In genomic region chr1:215119719-215120118, GRCh38 we compare ENCODE assay signal across 19 cellular contexts. TPM values are rescaled to one million over a fixed set of nuclear protein-coding genes. Genes with fewer than 3 reads are reported as not detected.
A peak's percentile ranks its signal among the peaks of the same experiment; 100 is the strongest.
DNase-seq lines count a peak whose midpoint lies in the region; ATAC-seq and TF ChIP-seq lines count a peak whose summit lies in the region.
"Had no signal": no experiment of that assay in that cellular context is flagged by ENCODE, and none has a peak within 500 bp of the region (broad histone marks: within the 10 kb centered on the region; RNA-seq: fewer than 3 reads in every experiment).

No MANE protein-coding gene starts in this region.

- ATAC-seq in GM18870 (IDR thresholded peaks at IDR 0.05; ENCODE audit: unreplicated experiment): no peak

- peaks cover 7% of the 10 kb centered on the region for H3K27me3 Mint-ChIP-seq in Caco-2 (ENCODE audit: insufficient read depth, unreplicated experiment)

- no peaks in the 10 kb centered on the region for H3K9me3 ChIP-seq in breast epithelium
- H3K9me3 ChIP-seq in Caco-2: no peaks in the 10 kb centered on the region
- H3K9me3 ChIP-seq: SJCRH30 had no signal

- DNase-seq in GM04504 (ENCODE audit: low read depth): peak; percentile 42
- DNase-seq in breast epithelium (ENCODE audit: low spot score in 2 of 2): no peak
- peak; percentile 77 for DNase-seq in fibroblast of villous mesenchyme (ENCODE audit: low read depth)
- DNase-seq in stromal cell of bone marrow (ENCODE audit: low read depth): peak; percentile 42
- no peak for DNase-seq in T-helper 1 cell
- DNase-seq in activated CD8-positive, alpha-beta memory T cell treated with anti-CD3 and anti-CD28 coated beads for 24 hours: no peak
- DNase-seq in Caco-2: no peak
- DNase-seq: C1 segment of cervical spinal cord; DMS153; EL; H9; NCI-H1048; NCI-H146; NCI-H2227 treated with DMSO at 0.1 percent for 48 hours; NK-92 treated with Interleukin-12 subunit alpha and Interleukin-12 subunit beta, amount 100 ng/mL, for 24 hours; SJCRH30 had no signal

- no peaks in the 10 kb centered on the region for H3K36me3 Mint-ChIP-seq in Caco-2 (ENCODE audit: insufficient read depth, unreplicated experiment)

- CTCF ChIA-PET in Caco-2 (lab: Charles Lee): no interaction called here

- peak overlapping the region; percentile 46 to 50 for H3K27ac ChIP-seq in breast epithelium
- H3K27ac ChIP-seq: RWPE1, SJCRH30 had no signal

- BruUV-seq in Caco-2 (replicated peaks; lab: Mats Ljungman, UMichigan): no TSS peak

- H3K27ac Mint-ChIP-seq in Caco-2 (ENCODE audit: unreplicated experiment): no peak overlapping the region
- H3K27ac Mint-ChIP-seq: H9 had no signal

- H3K36me3 ChIP-seq in breast epithelium (no peaks in the 10 kb centered on the region), Caco-2 (ENCODE audit: control insufficient read depth, insufficient read depth, low read length) (no peaks in the 10 kb centered on the region)
- H3K36me3 ChIP-seq: SJCRH30 had no signal

- TF ChIP-seq POLR2A in breast epithelium (IDR thresholded peaks at IDR 0.05): no peak

- TF ChIP-seq CTCF in breast epithelium (IDR thresholded peaks at IDR 0.05) (no peak), fibroblast of villous mesenchyme (IDR thresholded peaks at IDR 0.05; ENCODE audit: insufficient read depth, low read depth, low read length) (no peak), Caco-2 (IDR thresholded peaks at IDR 0.05; ENCODE audit: insufficient read depth in 1 of 2, low read depth in 1 of 2, low read length in 1 of 2, severe bottlenecking in 1 of 2, unreplicated experiment in 1 of 2) (no peak)

- no peaks in the 10 kb centered on the region for H3K27me3 ChIP-seq in breast epithelium
- H3K27me3 ChIP-seq in Caco-2 (replicated peaks; ENCODE audit: control insufficient read depth, insufficient read depth, low read length): no peaks in the 10 kb centered on the region
- H3K27me3 ChIP-seq: SJCRH30 had no signal

- H3K9me3 Mint-ChIP-seq in Caco-2 (ENCODE audit: unreplicated experiment): no peaks in the 10 kb centered on the region
- H3K9me3 Mint-ChIP-seq: H9 had no signal

- H3K4me3 Mint-ChIP-seq in Caco-2 (ENCODE audit: unreplicated experiment): no peak overlapping the region
- H3K4me3 Mint-ChIP-seq: H9 had no signal

- H3K4me1 ChIP-seq in breast epithelium (no peaks in the 10 kb centered on the region), Caco-2 (no peaks in the 10 kb centered on the region)
- H3K4me1 ChIP-seq: SJCRH30 had no signal

- H3K4me3 ChIP-seq in breast epithelium (no peak overlapping the region), fibroblast of villous mesenchyme (ENCODE audit: low read depth, low read length) (no peak overlapping the region), Caco-2 (ENCODE audit: low read depth, low read length) (no peak overlapping the region)
- H3K4me3 ChIP-seq: SJCRH30 had no signal

- H3K4me1 Mint-ChIP-seq in Caco-2 (ENCODE audit: low read depth, unreplicated experiment): no peaks in the 10 kb centered on the region
- H3K4me1 Mint-ChIP-seq: H9 had no signal

- intact Hi-C loops in breast epithelium (cut with DNase I; ENCODE audit: low total_unique reads): no loop called here
- intact Hi-C loops in Caco-2 (cut with micrococcal nuclease; ENCODE audit: unreplicated experiment): no loop called here

- POLR2A ChIA-PET in Caco-2 (lab: Charles Lee): no interaction called here

RNA-seq across cellular contexts. Expression of gene KCNK2, which starts 37.2 kb away (rescaled TPM):
- 10 to 100 TPM; 12.1 to 23.6 (median 12.5) TPM for total RNA-seq in breast epithelium
- 18.7 and 61.7 TPM in 2 replicates for total RNA-seq in fibroblast of villous mesenchyme
- 0.18 and 0.49 TPM in 2 replicates for total RNA-seq in Caco-2 (2022)
- total RNA-seq: HT-29, SJCRH30 had no signal

Comparison
In these comparisons a context has a peak if more than half of its experiments do, and no peak if none do; other contexts are left out.
1. DNase-seq: peak in GM04504 (single experiment), fibroblast of villous mesenchyme (single experiment) and stromal cell of bone marrow (single experiment); none in breast epithelium (0 of 2), T-helper 1 cell (0 of 5), activated CD8-positive, alpha-beta memory T cell treated with anti-CD3 and anti-CD28 coated beads for 24 hours (single experiment) and Caco-2 (0 of 2).